ENCODE assay signal across 2 cellular contexts in the genomic region with DNA sequence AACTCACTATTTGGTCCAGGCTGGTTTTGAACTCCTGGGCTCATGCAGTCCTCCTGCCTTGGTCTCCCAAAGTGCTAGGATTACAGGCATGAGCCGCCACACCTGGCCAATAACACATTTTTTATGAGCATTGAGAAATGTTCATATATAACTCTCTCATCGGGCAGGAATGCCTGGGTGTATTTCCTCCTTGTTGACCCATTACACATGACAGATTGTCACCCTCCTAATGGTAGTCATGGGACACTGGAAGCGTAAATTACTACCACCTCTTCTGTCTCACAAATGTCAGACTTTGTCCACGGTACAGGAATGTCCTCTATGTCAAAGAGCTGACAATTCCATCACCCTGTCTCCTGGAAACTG.
A peak's percentile ranks its signal among the peaks of the same experiment; 100 is the strongest.
TF ChIP-seq lines count a peak whose summit lies in the region.

No MANE protein-coding gene starts in this region.

TF ChIP-seq in IMR-90, 13 proteins besides CTCF, POLR2A, EP300 and RAD21:
- TF ChIP-seq MAZ (IDR thresholded peaks at IDR 0.05; ENCODE audit: borderline replicate concordance, low read depth, low read length), result no peak
- TF ChIP-seq MXI1 (IDR thresholded peaks at IDR 0.05; ENCODE audit: borderline replicate concordance, low read depth, low read length), result no peak
- TF ChIP-seq MAFK (IDR thresholded peaks at IDR 0.05; ENCODE audit: low read depth, low read length), result no peak
- no peak for TF ChIP-seq RFX5 (IDR thresholded peaks at IDR 0.05; ENCODE audit: low read depth, low read length)
- TF ChIP-seq NFE2L2 (IDR thresholded peaks at IDR 0.05; ENCODE audit: low read depth, low read length), result no peak
- no peak for TF ChIP-seq SMC3 (IDR thresholded peaks at IDR 0.05; ENCODE audit: low read depth, low read length)

TF ChIP-seq in neural cell, 6 proteins besides CTCF, POLR2A, EP300 and RAD21:
- TF ChIP-seq POLR2AphosphoS5 (IDR thresholded peaks at IDR 0.05), result peak; percentile 37
- TF ChIP-seq EZH2 (IDR thresholded peaks at IDR 0.05; ENCODE audit: borderline replicate concordance, insufficient read depth, low read length, poor library complexity, severe bottlenecking), result no peak
